ENCODE assay signal across 1 cellular context in the genomic region with DNA sequence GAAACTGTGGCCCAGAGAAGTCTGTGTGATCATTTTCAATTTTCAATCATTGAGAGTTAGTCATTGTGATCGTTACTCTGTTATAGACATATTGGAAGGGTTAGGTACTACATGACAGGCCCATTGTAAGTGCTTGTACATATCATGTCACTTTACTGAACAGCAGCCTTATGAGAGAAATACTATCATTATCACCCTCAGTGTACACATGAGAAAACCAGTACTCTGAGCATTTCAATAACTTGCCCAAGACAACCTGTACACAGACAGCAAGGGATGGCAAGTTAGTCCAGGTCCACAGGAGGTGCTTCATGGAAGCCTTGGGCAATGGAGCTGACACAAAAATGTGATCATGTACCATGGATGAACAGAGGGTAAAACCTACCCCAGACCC.
TF ChIP-seq lines count a peak whose summit lies in the region.

No MANE protein-coding gene starts in this region.

TF ChIP-seq in K562, 482 proteins besides CTCF, POLR2A, EP300 and RAD21 (continued from another document):
- TF ChIP-seq ZBTB7A (IDR thresholded peaks at IDR 0.05; ENCODE audit: borderline replicate concordance, control insufficient read depth, low read depth, low read length), result no peak
- no peak for TF ChIP-seq ZNF197 (CRISPR knock-in tag; IDR thresholded peaks at IDR 0.05; ENCODE audit: low read depth)
- TF ChIP-seq GABPA (tag; conservative IDR thresholded peaks at IDR 0.05; ENCODE audit: low read depth), result no peak
- no peak for TF ChIP-seq NRF1 (conservative IDR thresholded peaks at IDR 0.05 in 1 of 2, IDR thresholded peaks at IDR 0.05 in 1 of 2)
- no peak for TF ChIP-seq ZNF507 (tag; conservative IDR thresholded peaks at IDR 0.05)
- TF ChIP-seq PML (IDR thresholded peaks at IDR 0.05; ENCODE audit: low read length), result no peak
- no peak for TF ChIP-seq SMARCA4 (IDR thresholded peaks at IDR 0.05)
- no peak for TF ChIP-seq NR2C1 (IDR thresholded peaks at IDR 0.05)
- TF ChIP-seq NR2C1 (tag; IDR thresholded peaks at IDR 0.05), result no peak
- TF ChIP-seq DIDO1 (tag; IDR thresholded peaks at IDR 0.05; ENCODE audit: low read depth), result no peak
